In the genomic region with DNA sequence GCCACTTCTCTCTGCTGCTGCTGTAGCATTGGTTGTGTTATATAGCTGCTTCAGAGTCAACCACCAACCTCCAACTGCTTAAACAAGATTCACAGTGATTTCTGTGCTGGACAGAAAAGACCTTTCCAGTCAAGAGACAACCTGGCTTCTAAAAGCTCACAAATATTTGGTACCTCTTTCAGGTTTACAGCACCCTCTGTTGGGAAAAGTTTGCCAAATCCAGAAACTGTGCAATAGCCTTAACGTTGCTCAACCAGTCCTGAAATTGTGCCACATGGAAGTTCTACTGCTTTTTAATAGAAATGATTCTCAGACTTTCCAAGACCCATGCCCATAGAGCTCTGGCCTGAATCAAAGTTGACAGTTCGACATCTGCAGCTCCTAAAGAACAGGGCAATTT, we compare ENCODE assay signal across 10 cellular contexts.
DNase-seq lines count a peak whose midpoint lies in the region; ATAC-seq and TF ChIP-seq lines count a peak whose summit lies in the region.
"Had no signal": no experiment of that assay in that cellular context is flagged by ENCODE, and none has a peak within 500 bp of the region (broad histone marks: within the 10 kb centered on the region; RNA-seq: fewer than 3 reads in every experiment).

No MANE protein-coding gene starts in this region.

- no peak for ATAC-seq in HG03175 (IDR thresholded peaks at IDR 0.05; ENCODE audit: unreplicated experiment)

- dilution Hi-C loops in mammary epithelial cell (cut with HindIII; ENCODE audit: low sequenced_read_pairs) = no loop called here

- H3K27me3 ChIP-seq in MM.1S (replicated peaks; ENCODE audit: insufficient read depth, low read length) = no peaks in the 10 kb centered on the region
- no peaks in the 10 kb centered on the region for H3K27me3 ChIP-seq in mammary epithelial cell (ENCODE audit: insufficient read depth, low read length)

- DNase-seq in NCI-H1092 treated with DMSO at 0.1 percent for 48 hours (lab: John Stamatoyannopoulos, UW) (peak; percentile 28), NCI-H1092 (lab: John Stamatoyannopoulos, UW) (no peak), MM.1S (peak; percentile 68), mammary epithelial cell (peak; percentile 8), pulmonary artery endothelial cell (ENCODE audit: low read depth, low spot score) (peak; percentile 2), COR-L47 (lab: John Stamatoyannopoulos, UW) (no peak), T-helper 1 cell (no peak)
- DNase-seq: activated T-cell treated with anti-CD3 and anti-CD28 coated beads, Interleukin-2, amount 50 U/mL, for 48 hours had no signal

- CTCF ChIA-PET in mammary epithelial cell (lab: Charles Lee; ENCODE audit: low non-redundant PET) = no interaction called here

- H3K4me2 ChIP-seq in MM.1S (ENCODE audit: low read depth, low read length) = peak overlapping the region; percentile 38; the same call in 1 of the 2 replicates
- H3K4me2 ChIP-seq in mammary epithelial cell (ENCODE audit: insufficient read depth, low read depth, low read length) = no peak overlapping the region

- 10% methylated on average over 2 of the region's 2 CpGs for WGBS in mammary epithelial cell (ENCODE audit: low coverage, missing lambda C conversion rate)

- no peaks in the 10 kb centered on the region for H3K36me3 ChIP-seq in MM.1S (replicated peaks; ENCODE audit: insufficient read depth, low read length)
- no peaks in the 10 kb centered on the region for H3K36me3 ChIP-seq in mammary epithelial cell (ENCODE audit: insufficient read depth, low read length)

- H3K9me3 ChIP-seq in MM.1S (replicated peaks; ENCODE audit: insufficient read depth, low read length) = no peaks in the 10 kb centered on the region
- no peaks in the 10 kb centered on the region for H3K9me3 ChIP-seq in mammary epithelial cell (replicated peaks; ENCODE audit: insufficient read depth, low read length)

- H2AFZ ChIP-seq in MM.1S (ENCODE audit: low read length) (no peak overlapping the region), mammary epithelial cell (ENCODE audit: low read depth, low read length) (no peak overlapping the region)

- H3F3A ChIP-seq in MM.1S (ENCODE audit: insufficient read depth, low read length) = peaks cover 30% of the 10 kb centered on the region

- H3K4me3 ChIP-seq in MM.1S (ENCODE audit: low read length) = no peak overlapping the region
- H3K4me3 ChIP-seq in mammary epithelial cell (replicated peaks in 1 of 3; ENCODE audit: insufficient read depth in 1 of 3, low read depth in 2 of 3, low read length in 3 of 3) = no peak overlapping the region
- H3K4me3 ChIP-seq: SK-N-MC had no signal

- H4K20me1 ChIP-seq in MM.1S (ENCODE audit: insufficient read depth, low read length) = no peaks in the 10 kb centered on the region
- no peaks in the 10 kb centered on the region for H4K20me1 ChIP-seq in mammary epithelial cell (ENCODE audit: insufficient read depth, low read length)

- H3K27ac ChIP-seq in MM.1S (ENCODE audit: low read length) (peak overlapping the region; percentile 64; the same call in 1 of the 2 replicates), mammary epithelial cell (ENCODE audit: insufficient read depth, low read depth, low read length) (no peak overlapping the region)
- H3K27ac ChIP-seq: SK-N-MC had no signal

- H3K79me2 ChIP-seq in MM.1S (ENCODE audit: low read length) = no peaks in the 10 kb centered on the region
- no peaks in the 10 kb centered on the region for H3K79me2 ChIP-seq in mammary epithelial cell (ENCODE audit: insufficient read depth, low read length)

- TF ChIP-seq CTCF in MM.1S (IDR thresholded peaks at IDR 0.05; ENCODE audit: low read length) (peak; percentile 47), mammary epithelial cell (conservative IDR thresholded peaks at IDR 0.05 in 1 of 2, IDR thresholded peaks at IDR 0.05 in 1 of 2; ENCODE audit: extremely low read depth in 1 of 2, insufficient read depth in 1 of 2, low read depth in 1 of 2, low read length in 2 of 2) (peak; percentile 6 to 18)

- H3K4me1 ChIP-seq in MM.1S (ENCODE audit: low read length) (peaks cover 45% of the 10 kb centered on the region), mammary epithelial cell (ENCODE audit: insufficient read depth, low read length) (no peaks in the 10 kb centered on the region)

- H3K9me2 ChIP-seq in MM.1S (replicated peaks; ENCODE audit: insufficient read depth, low read length) = no peaks in the 10 kb centered on the region

- H3K9ac ChIP-seq in MM.1S (ENCODE audit: low read length) = 0 out of 2 replicates have a peak overlapping the region, but pooled peaks have one; percentile 11
- no peak overlapping the region for H3K9ac ChIP-seq in mammary epithelial cell (ENCODE audit: insufficient read depth, low read length)

- in situ Hi-C loops in mammary epithelial cell (cut with MboI; ENCODE audit: low sequenced_read_pairs in 2 of 2) = no loop called here

- BruUV-seq in mammary epithelial cell (replicated peaks; lab: Mats Ljungman, UMichigan) = no TSS peak

- intact Hi-C loops in mammary epithelial cell (cut with micrococcal nuclease) = no loop called here

Comparison
In these comparisons a context has a peak if more than half of its experiments do, and no peak if none do; other contexts are left out.
1. DNase-seq: peak in NCI-H1092 treated with DMSO at 0.1 percent for 48 hours (single experiment), MM.1S (single experiment), mammary epithelial cell (single experiment) and pulmonary artery endothelial cell (single experiment); none in NCI-H1092 (single experiment), COR-L47 (single experiment) and T-helper 1 cell (0 of 5).